10 cellular contexts compared by ENCODE assay signal in the genomic region with DNA sequence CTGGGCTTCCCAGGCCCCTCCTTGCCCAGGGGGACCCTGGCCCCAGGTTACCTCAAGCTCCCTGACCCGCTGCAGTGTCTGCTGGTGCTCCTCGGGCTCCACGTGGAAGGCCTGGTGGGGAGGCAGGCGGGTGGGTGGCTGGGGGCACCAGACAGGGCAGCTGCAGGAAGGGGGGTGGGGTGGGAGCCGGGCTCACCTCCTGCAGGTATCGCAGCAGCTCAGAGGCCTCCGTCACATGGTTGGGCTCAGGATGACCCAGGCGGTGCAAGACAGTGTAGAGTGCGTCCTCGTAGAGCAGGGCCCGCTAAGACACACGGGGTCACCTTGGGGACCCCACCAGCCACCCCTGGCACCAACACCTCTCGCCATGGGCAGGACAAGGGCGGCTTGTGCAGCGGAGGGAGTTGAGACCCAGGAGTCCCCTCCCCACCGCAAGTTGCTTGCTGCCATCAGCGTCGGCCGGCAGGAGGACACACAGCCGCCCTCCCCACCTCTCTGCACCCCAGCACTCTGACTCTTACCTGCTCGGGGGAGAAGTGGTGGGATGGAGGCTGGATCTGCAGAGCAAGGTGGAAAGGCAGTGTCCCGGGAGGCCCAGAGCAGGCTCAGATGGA. TPM values are rescaled to one million over a fixed set of nuclear protein-coding genes. Genes with fewer than 3 reads are reported as not detected.
DNase-seq lines count a peak whose midpoint lies in the region; ATAC-seq and TF ChIP-seq lines count a peak whose summit lies in the region.
"Had no signal": no experiment of that assay in that cellular context is flagged by ENCODE, and none has a peak within 500 bp of the region (broad histone marks: within the 10 kb centered on the region; RNA-seq: fewer than 3 reads in every experiment).

No MANE protein-coding gene starts in this region.

- TF ChIP-seq POLR2A in stomach (IDR thresholded peaks at IDR 0.05) = no peak

- intact Hi-C loops in stomach (cut with DNase I; ENCODE audit: low total_unique reads) = no loop called here

- H3K9me3 ChIP-seq in right atrium auricular region = no peaks in the 10 kb centered on the region
- no peaks in the 10 kb centered on the region for H3K9me3 ChIP-seq in stomach

- H3K27me3 ChIP-seq in right atrium auricular region (no peaks in the 10 kb centered on the region), stomach (no peaks in the 10 kb centered on the region)

- TF ChIP-seq CTCF in right atrium auricular region (IDR thresholded peaks at IDR 0.05) (no peak), stomach (IDR thresholded peaks at IDR 0.05) (no peak), GM13977 (IDR thresholded peaks at IDR 0.05; ENCODE audit: extremely low read depth, insufficient read depth, missing control alignments) (no peak)

- H3K4me1 ChIP-seq in right atrium auricular region (peaks cover 0 to 52% of the 10 kb centered on the region in 2 donors), stomach (peaks cover 37 to 62% (median 43%) of the 10 kb centered on the region in 4 donors)

- no peak for TF ChIP-seq EP300 in stomach (IDR thresholded peaks at IDR 0.05)

- peak overlapping the region; percentile 86 to 87 for H3K27ac ChIP-seq in right atrium auricular region
- H3K27ac ChIP-seq in stomach = peak overlapping the region; percentile 77 to 99 (median 91)

- H3K36me3 ChIP-seq in right atrium auricular region = peaks cover 21% of the 10 kb centered on the region
- H3K36me3 ChIP-seq in stomach = peaks cover 26 to 60% (median 44%) of the 10 kb centered on the region in 4 donors

- no peak for ATAC-seq in GM21529 (IDR thresholded peaks at IDR 0.05; ENCODE audit: unreplicated experiment)

- in situ Hi-C loops in GM13977 (cut with MboI; ENCODE audit: low pct_unique_long_range_greater_than_20kb, low sequenced_read_pairs, unreplicated experiment) = no loop called here

- peak overlapping the region; percentile 24 to 40 for H3K4me3 ChIP-seq in right atrium auricular region
- peak overlapping the region; percentile 34 to 43 (median 40) for H3K4me3 ChIP-seq in stomach

- WGBS in stomach, 5 donors = 73 to 88% (median 76%) methylated on average over 11 to 22 of the region's 22 CpGs

- peak; percentile 78 for DNase-seq in activated effector memory CD4-positive, alpha-beta T cell treated with anti-CD3 and anti-CD28 coated beads, Interleukin-2, amount 50 U/mL, for 16 hours
- DNase-seq in activated effector memory CD4-positive, alpha-beta T cell treated with Interleukin-2 at 50 U/mL for 16 hours = no peak
- DNase-seq in activated T-cell treated with anti-CD3 and anti-CD28 coated beads for 24 hours (ENCODE audit: low read depth) (peak; percentile 12), right atrium auricular region (ENCODE audit: low spot score) (no peak), stomach (no peak), DMS53 treated with DMSO at 0.1 percent for 48 hours (lab: John Stamatoyannopoulos, UW; ENCODE audit: unreplicated experiment) (no peak), GM13977 (ENCODE audit: low spot score) (no peak)
- DNase-seq: amniotic stem cell, NCI-H2107 had no signal

RNA-seq across cellular contexts. Expression of gene UNC13D, which starts 1.1 kb away (rescaled TPM):
- total RNA-seq in right atrium auricular region = 10 to 100 TPM; 11.1 to 25.9 TPM
- 10 to 100 TPM in 4 of 5 donors, 1 to 10 TPM in 1; 9.0 to 45.5 (median 25.5) TPM for total RNA-seq in stomach
- 10 to 100 TPM in 2 of 3 donors, 1 to 10 TPM in 1; 6.4 to 18.5 (median 17.9) TPM for polyA plus RNA-seq in stomach

RNA-seq across cellular contexts. Expression of gene WBP2, which starts 12.1 kb away (rescaled TPM):
- total RNA-seq in right atrium auricular region = 100 to 1,000 TPM in 1 of 2 donors, 10 to 100 TPM in 1; 100.0 to 163 TPM
- total RNA-seq in stomach = 100 to 1,000 TPM in 1 of 5 donors, 10 to 100 TPM in 4; 28.6 to 122 (median 46.1) TPM
- polyA plus RNA-seq in stomach = 100 to 1,000 TPM in 1 of 3 donors, 10 to 100 TPM in 2; 87.3 to 104 (median 98.6) TPM

RNA-seq across cellular contexts. Expression of gene TRIM47, which starts 35.3 kb away (rescaled TPM):
- total RNA-seq in right atrium auricular region (10 to 100 TPM; 16.8 to 24.8 TPM), stomach (10 to 100 TPM in 4 of 5 donors, 1 to 10 TPM in 1; 3.5 to 40.4 (median 11.9) TPM)
- polyA plus RNA-seq in stomach = 10 to 100 TPM; 24.2 to 34.7 (median 28.4) TPM

RNA-seq across cellular contexts. Expression of gene TRIM65, which starts 53.7 kb away (rescaled TPM):
- 1 to 10 TPM; 7.0 to 9.8 TPM for total RNA-seq in right atrium auricular region
- 10 to 100 TPM in 3 of 5 donors, 1 to 10 TPM in 1, not detected in 1; 9.2 to 26.6 (median 16.9) TPM for total RNA-seq in stomach
- 10 to 100 TPM in 1 of 3 donors, 1 to 10 TPM in 2; 8.1 to 10.6 (median 9.5) TPM for polyA plus RNA-seq in stomach

RNA-seq across cellular contexts. Expression of gene UNK, which starts 58.5 kb away (rescaled TPM):
- 10 to 100 TPM; 18.8 to 25.3 TPM for total RNA-seq in right atrium auricular region
- 100 to 1,000 TPM in 1 of 5 donors, 10 to 100 TPM in 3, 1 to 10 TPM in 1; 3.5 to 102 (median 33.0) TPM for total RNA-seq in stomach
- 10 to 100 TPM; 13.5 to 17.3 (median 15.1) TPM for polyA plus RNA-seq in stomach

Comparison
In these comparisons a context has a peak if more than half of its experiments do, and no peak if none do; other contexts are left out.
1. DNase-seq: peak in activated effector memory CD4-positive, alpha-beta T cell treated with anti-CD3 and anti-CD28 coated beads, Interleukin-2, amount 50 U/mL, for 16 hours (single experiment) and activated T-cell treated with anti-CD3 and anti-CD28 coated beads for 24 hours (single experiment); none in activated effector memory CD4-positive, alpha-beta T cell treated with Interleukin-2 at 50 U/mL for 16 hours (single experiment), right atrium auricular region (single experiment), stomach (single experiment), DMS53 treated with DMSO at 0.1 percent for 48 hours (single experiment) and GM13977 (single experiment).